ENCODE assay signal across 8 cellular contexts in the genomic region with DNA sequence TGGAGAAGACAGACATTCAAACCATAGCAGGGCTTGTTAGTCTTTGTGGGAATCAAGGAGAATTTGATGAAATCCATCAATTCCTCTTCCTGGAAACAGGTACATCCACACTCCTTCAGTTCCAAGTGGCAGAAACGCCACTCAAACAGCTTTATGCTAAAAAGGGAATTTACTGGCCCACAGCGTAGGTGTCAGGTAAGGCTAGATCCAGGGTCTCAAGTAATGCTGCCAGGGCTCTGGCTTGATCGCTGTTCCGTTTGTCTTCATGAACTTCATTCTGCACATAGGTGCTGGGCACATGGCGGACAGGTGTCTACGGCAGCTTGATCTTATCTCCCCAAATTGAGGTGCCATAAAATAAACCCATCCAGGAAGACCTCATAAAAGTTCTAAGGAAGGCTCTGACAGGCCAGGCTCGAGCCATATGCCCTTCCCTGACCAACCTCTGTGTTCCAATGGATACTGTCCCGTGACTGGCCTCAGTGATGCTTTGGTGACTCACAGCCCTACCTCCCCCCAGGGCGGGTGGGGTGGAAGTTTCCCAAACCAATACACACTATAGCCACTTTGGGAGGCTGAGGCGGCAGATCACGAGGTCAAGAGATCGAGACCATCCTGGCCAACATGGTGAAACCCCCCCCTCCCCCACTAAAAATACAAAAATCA. TPM values are rescaled to one million over a fixed set of nuclear protein-coding genes. Genes with fewer than 3 reads are reported as not detected.
A peak's percentile ranks its signal among the peaks of the same experiment; 100 is the strongest.
DNase-seq lines count a peak whose midpoint lies in the region; ATAC-seq and TF ChIP-seq lines count a peak whose summit lies in the region.
"Not testable (repeated sequence)": the region's sequence is repeated elsewhere in the genome, so short reads cannot be mapped to it uniquely, and the experiment has no call there.

No MANE protein-coding gene starts in this region.

- not testable (repeated sequence) for H2BK120ac ChIP-seq in IMR-90 (ENCODE audit: low read depth, low read length)

- H3K56ac ChIP-seq in IMR-90 (ENCODE audit: extremely low read depth, insufficient read depth, low read length) = not testable (repeated sequence)

- H2AK5ac ChIP-seq in IMR-90 (ENCODE audit: low read depth, low read length) = not testable (repeated sequence)

- ATAC-seq in IMR-90 (ENCODE audit: low read depth) = peak; percentile 66
- ATAC-seq in RWPE2 (ENCODE audit: low read depth) = 0 out of 3 replicates have a peak, but pooled peaks have one; percentile 17
- ATAC-seq in mucosa of descending colon = peak; percentile 73

- not testable (repeated sequence) for H2BK20ac ChIP-seq in IMR-90 (ENCODE audit: low read depth, low read length)

- not testable (repeated sequence) for H4K91ac ChIP-seq in IMR-90 (ENCODE audit: insufficient read depth, low read depth, low read length)

- not testable (repeated sequence) for H2BK15ac ChIP-seq in IMR-90 (ENCODE audit: low read depth, low read length)

- WGBS in GM23248 (ENCODE audit: low coverage in 1 of 2, low lambda C conversion rate in 2 of 2, missing lambda C conversion rate in 2 of 2), 2 experiments = 73 to 78% methylated on average over 12 of the region's 12 CpGs
- WGBS in IMR-90 (ENCODE audit: extremely low coverage in 2 of 2, insufficient read length in 1 of 2), 2 experiments = 80% methylated on average over 1 of the region's 12 CpGs; no CpG with 5 or more reads in 1 of the 2 experiments
- WGBS in mammary epithelial cell (ENCODE audit: low coverage, missing lambda C conversion rate) = 72% methylated on average over 10 of the region's 12 CpGs

- H3K4me3 ChIP-seq in GM23248; IMR-90 (ENCODE audit: insufficient read depth, low read depth, low read length); MG63; RWPE2 (ENCODE audit: severe bottlenecking); mammary epithelial cell (replicated peaks in 1 of 3; ENCODE audit: insufficient read depth in 1 of 3, low read depth in 2 of 3, low read length in 3 of 3); foreskin fibroblast (ENCODE audit: low read depth in 1 of 2, low read length in 2 of 2); mucosa of descending colon: not testable (repeated sequence)

- not testable (repeated sequence) for H3K4me1 ChIP-seq in GM23248 (ENCODE audit: insufficient read depth); IMR-90 (ENCODE audit: control insufficient read depth, insufficient read depth, low read length); RWPE2 (ENCODE audit: insufficient read depth, poor library complexity, severe bottlenecking); mammary epithelial cell (ENCODE audit: insufficient read depth, low read length); mucosa of descending colon (ENCODE audit: low read depth)

- H3K9me1 ChIP-seq in IMR-90 (ENCODE audit: insufficient read depth, low read length) = not testable (repeated sequence)

- not testable (repeated sequence) for H3K18ac ChIP-seq in IMR-90 (ENCODE audit: low read depth, low read length)

- not testable (repeated sequence) for H3K9ac ChIP-seq in GM23248; IMR-90 (ENCODE audit: low read depth, low read length); mammary epithelial cell (ENCODE audit: insufficient read depth, low read length)

- POLR2A ChIA-PET in IMR-90 (lab: Charles Lee; ENCODE audit: unreplicated experiment) = not testable (repeated sequence)

- not testable (repeated sequence) for H3K79me2 ChIP-seq in GM23248 (ENCODE audit: insufficient read depth); mammary epithelial cell (ENCODE audit: insufficient read depth, low read length)

- DNase-seq in Daoy (ENCODE audit: low read depth) (peak; percentile 39), GM23248 (peak; percentile 28), MG63 (peak; percentile 13), mammary epithelial cell (peak; percentile 21), foreskin fibroblast (peak; percentile 18 to 52), mucosa of descending colon (peak in 1 of 3 donors; percentile 51)
- not testable (repeated sequence) for DNase-seq in IMR-90; RWPE2 (ENCODE audit: low spot score)

- CTCF ChIA-PET in IMR-90 (lab: Yijun Ruan, JAX); mammary epithelial cell (lab: Charles Lee; ENCODE audit: low non-redundant PET): not testable (repeated sequence)

- BruUV-seq in IMR-90 (replicated peaks; lab: Mats Ljungman, UMichigan); mammary epithelial cell (replicated peaks; lab: Mats Ljungman, UMichigan): not testable (repeated sequence)

- H3K4ac ChIP-seq in IMR-90 (ENCODE audit: low read depth, low read length) = not testable (repeated sequence)

- in situ Hi-C loops in GM23248 (cut with MboI); IMR-90 (cut with MboI; ENCODE audit: low sequenced_read_pairs); mammary epithelial cell (cut with MboI; ENCODE audit: low sequenced_read_pairs in 2 of 2): not testable (repeated sequence)

- H3K9me2 ChIP-seq in GM23248 (ENCODE audit: insufficient read depth) = not testable (repeated sequence)

- TF ChIP-seq POLR2A in IMR-90 (IDR thresholded peaks at IDR 0.05; ENCODE audit: low read depth, low read length) = not testable (repeated sequence)

- not testable (repeated sequence) for H3K4me2 ChIP-seq in GM23248 (ENCODE audit: unreplicated experiment); IMR-90 (ENCODE audit: low read depth, low read length); mammary epithelial cell (ENCODE audit: insufficient read depth, low read depth, low read length)

- not testable (repeated sequence) for H4K20me1 ChIP-seq in GM23248 (ENCODE audit: insufficient read depth); IMR-90 (ENCODE audit: insufficient read depth, low read length); mammary epithelial cell (ENCODE audit: insufficient read depth, low read length)

- not testable (repeated sequence) for H4K5ac ChIP-seq in IMR-90 (ENCODE audit: low read depth, low read length)

- not testable (repeated sequence) for H3K36me3 ChIP-seq in GM23248 (ENCODE audit: low read depth); IMR-90 (ENCODE audit: control insufficient read depth, insufficient read depth, low read length); MG63; RWPE2 (ENCODE audit: low read depth); mammary epithelial cell (ENCODE audit: insufficient read depth, low read length); mucosa of descending colon (ENCODE audit: low read depth)

- not testable (repeated sequence) for H3K9me3 ChIP-seq in GM23248 (ENCODE audit: low read depth); IMR-90 (ENCODE audit: control insufficient read depth, insufficient read depth, low read length); MG63; RWPE2 (ENCODE audit: severe bottlenecking); mammary epithelial cell (replicated peaks; ENCODE audit: insufficient read depth, low read length); mucosa of descending colon

- not testable (repeated sequence) for H4K8ac ChIP-seq in IMR-90 (ENCODE audit: low read depth in 2 of 2, low read length in 2 of 2)

- not testable (repeated sequence) for H2BK5ac ChIP-seq in IMR-90 (ENCODE audit: low read depth, low read length, poor library complexity, severe bottlenecking)

- not testable (repeated sequence) for H3K14ac ChIP-seq in IMR-90 (replicated peaks; ENCODE audit: low read depth, low read length)

- not testable (repeated sequence) for TF ChIP-seq CTCF in IMR-90 (conservative IDR thresholded peaks at IDR 0.05; ENCODE audit: low read depth, low read length); RWPE2 (IDR thresholded peaks at IDR 0.05; ENCODE audit: poor library complexity, severe bottlenecking); mammary epithelial cell (conservative IDR thresholded peaks at IDR 0.05 in 1 of 2, IDR thresholded peaks at IDR 0.05 in 1 of 2; ENCODE audit: extremely low read depth in 1 of 2, insufficient read depth in 1 of 2, low read depth in 1 of 2, low read length in 2 of 2); foreskin fibroblast (IDR thresholded peaks at IDR 0.05; ENCODE audit: low read depth, low read length); mucosa of descending colon (IDR thresholded peaks at IDR 0.05)

- H2AK9ac ChIP-seq in IMR-90 (replicated peaks; ENCODE audit: low read depth, low read length, poor library complexity) = not testable (repeated sequence)

- not testable (repeated sequence) for H3K23ac ChIP-seq in IMR-90 (ENCODE audit: low read depth, low read length)

- not testable (repeated sequence) for H3K79me1 ChIP-seq in IMR-90 (ENCODE audit: low read depth in 1 of 2, low read length in 2 of 2)

- H3K27me3 ChIP-seq in GM23248 (replicated peaks; ENCODE audit: insufficient read depth) = peaks cover 17% of the 10 kb centered on the region
- H3K27me3 ChIP-seq in IMR-90 (ENCODE audit: control insufficient read depth, insufficient read depth, low read length) = peaks cover 18% of the 10 kb centered on the region
- H3K27me3 ChIP-seq in MG63; RWPE2 (ENCODE audit: insufficient read depth, poor library complexity, severe bottlenecking); mammary epithelial cell (ENCODE audit: insufficient read depth, low read length): not testable (repeated sequence)

- H3F3A ChIP-seq in GM23248 (ENCODE audit: insufficient read depth) = not testable (repeated sequence)

- not testable (repeated sequence) for H3K27ac ChIP-seq in GM23248; IMR-90 (ENCODE audit: insufficient read depth, low read length); RWPE2 (ENCODE audit: poor library complexity, severe bottlenecking); mammary epithelial cell (ENCODE audit: insufficient read depth, low read depth, low read length)

- dilution Hi-C loops in IMR-90 (cut with HindIII; ENCODE audit: low sequenced_read_pairs, unreplicated experiment); mammary epithelial cell (cut with HindIII; ENCODE audit: low sequenced_read_pairs): not testable (repeated sequence)

- not testable (repeated sequence) for TF ChIP-seq RAD21 in IMR-90 (IDR thresholded peaks at IDR 0.05; ENCODE audit: low read length)

- intact Hi-C loops in IMR-90 (cut with micrococcal nuclease); mammary epithelial cell (cut with micrococcal nuclease); mucosa of descending colon (cut with DNase I, micrococcal nuclease): not testable (repeated sequence)

- not testable (repeated sequence) for H2AFZ ChIP-seq in GM23248; IMR-90 (replicated peaks; ENCODE audit: low read length, poor library complexity); mammary epithelial cell (ENCODE audit: low read depth, low read length)

RNA-seq across cellular contexts. Expression of a gene that starts 12.6 kb away (rescaled TPM):
- 0.36 and 1.4 TPM in 2 replicates for total RNA-seq in Daoy (2014; rRNA removed; shearing (Covaris generic))
- total RNA-seq in GM23248 (2014; rRNA removed; shearing (Covaris generic)) = 1.2 and 2.1 TPM in 2 replicates
- 0.35 and 0.37 TPM in 2 replicates for polyA plus RNA-seq in GM23248 (2016; fragmentation: Nextera tagmentation; extraction: Ambion mirVana)
- 2.3 and 2.5 TPM in 2 replicates for total RNA-seq in IMR-90 (2012; rRNA removed)
- polyA plus RNA-seq in IMR-90 (2012; rRNA removed) = 7.6 and 10.4 TPM in 2 replicates
- polyA plus RNA-seq in IMR-90 (2012; cell fraction: cytosol; rRNA removed) = 4.7 and 12.8 TPM in 2 replicates
- 9.8 and 25.0 TPM in 2 replicates for polyA plus RNA-seq in IMR-90 (2012; cell fraction: nucleus; rRNA removed; ENCODE audit: low replicate concordance)
- 2.7 and 4.4 TPM in 2 replicates for total RNA-seq in MG63 (2014; rRNA removed; shearing (Covaris generic); ENCODE audit: low replicate concordance)
- total RNA-seq in mammary epithelial cell = 1 to 10 TPM; 4.7 to 4.8 TPM
- polyA plus RNA-seq in mammary epithelial cell = 0.59 TPM
- not detected for polyA minus RNA-seq in mammary epithelial cell
- 1 to 10 TPM; 5.4 to 7.4 (median 5.5) TPM for total RNA-seq in mucosa of descending colon

Comparison
In these comparisons a context has a peak if more than half of its experiments do, and no peak if none do; other contexts are left out.
1. ATAC-seq: peak in every context shown above with its lines; median percentile 73 in mucosa of descending colon; 66 in IMR-90; 17 in RWPE2.